In the genomic region with DNA sequence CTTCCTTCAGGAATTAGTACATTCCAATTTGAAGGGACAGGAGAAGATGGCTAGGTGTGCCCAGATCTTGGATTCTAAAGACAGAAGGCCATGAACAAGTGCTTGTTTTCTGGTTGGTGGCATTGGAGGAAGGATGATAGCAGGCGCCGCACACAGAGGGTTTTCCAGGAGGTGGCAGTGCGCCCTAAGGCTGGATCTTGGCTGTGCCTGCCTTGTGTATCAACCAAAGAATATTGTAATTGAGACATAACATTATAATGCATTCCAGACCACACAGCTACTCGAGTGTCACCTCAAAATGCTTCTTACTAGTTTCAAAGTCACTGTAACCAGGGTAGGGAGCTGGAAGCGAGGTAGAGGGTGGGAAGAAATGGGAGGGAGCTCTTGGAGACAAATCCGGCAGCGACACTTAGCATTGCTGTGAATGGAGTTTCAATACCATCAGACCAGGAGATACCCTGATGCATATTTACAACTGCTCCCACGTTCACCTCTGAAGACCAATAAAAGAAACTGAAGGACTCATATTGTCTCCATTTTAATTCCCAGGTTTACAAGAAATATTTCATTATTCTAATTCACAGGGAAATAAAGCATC, we compare ENCODE assay signal across 8 cellular contexts. TPM values are rescaled to one million over a fixed set of nuclear protein-coding genes. Genes with fewer than 3 reads are reported as not detected.
DNase-seq lines count a peak whose midpoint lies in the region; ATAC-seq and TF ChIP-seq lines count a peak whose summit lies in the region.
"Had no signal": no experiment of that assay in that cellular context is flagged by ENCODE, and none has a peak within 500 bp of the region (broad histone marks: within the 10 kb centered on the region; RNA-seq: fewer than 3 reads in every experiment).

No MANE protein-coding gene starts in this region.

- H3K4me2 ChIP-seq in mammary epithelial cell (ENCODE audit: insufficient read depth, low read depth, low read length) = no peak overlapping the region

- H3K9me3 Mint-ChIP-seq in immature natural killer cell = no peaks in the 10 kb centered on the region

- no peaks in the 10 kb centered on the region for H3K9me3 ChIP-seq in mammary epithelial cell (replicated peaks; ENCODE audit: insufficient read depth, low read length)

- H3K36me3 Mint-ChIP-seq in immature natural killer cell = peaks cover 0 to 4% (median 0%) of the 10 kb centered on the region in 3 donors
- H3K36me3 Mint-ChIP-seq: activated naive CD4-positive, alpha-beta T cell treated with anti-CD3 and anti-CD28 coated beads, Interleukin-2, amount 50 U/mL, for 72 hours had no signal

- in situ Hi-C loops in mammary epithelial cell (cut with MboI; ENCODE audit: low sequenced_read_pairs in 2 of 2) = loop anchor here in 1 of 2 donors (5.0 kb wide), 1 partner anchor 490 kb away; no protein-coding TSS in a partner anchor

- H3K79me2 ChIP-seq in mammary epithelial cell (ENCODE audit: insufficient read depth, low read length) = no peaks in the 10 kb centered on the region

- TF ChIP-seq CTCF in GM12874 (IDR thresholded peaks at IDR 0.05; ENCODE audit: insufficient read depth, low read depth, low read length) (peak; percentile 25; the same call in 1 of the 2 replicates), VCaP (conservative IDR thresholded peaks at IDR 0.05) (peak; percentile 95), mammary epithelial cell (conservative IDR thresholded peaks at IDR 0.05 in 1 of 2, IDR thresholded peaks at IDR 0.05 in 1 of 2; ENCODE audit: extremely low read depth in 1 of 2, insufficient read depth in 1 of 2, low read depth in 1 of 2, low read length in 2 of 2) (peak; percentile 90 to 92)

- H3K27ac Mint-ChIP-seq in immature natural killer cell = no peak overlapping the region
- H3K27ac Mint-ChIP-seq: activated naive CD4-positive, alpha-beta T cell treated with anti-CD3 and anti-CD28 coated beads, Interleukin-2, amount 50 U/mL, for 72 hours had no signal

- no peak for ATAC-seq in GM19324 (IDR thresholded peaks at IDR 0.05; ENCODE audit: low FRiP score, unreplicated experiment)

- H3K27me3 Mint-ChIP-seq in immature natural killer cell (ENCODE audit: low read depth in 3 of 3) = peaks cover 1 to 9% (median 5%) of the 10 kb centered on the region in 3 donors

- H4K20me1 ChIP-seq in mammary epithelial cell (ENCODE audit: insufficient read depth, low read length) = no peaks in the 10 kb centered on the region

- H2AFZ ChIP-seq in mammary epithelial cell (ENCODE audit: low read depth, low read length) = peak overlapping the region; percentile 3

- DNase-seq in NCI-H2081 (lab: John Stamatoyannopoulos, UW) (peak; percentile 81 to 85), mammary epithelial cell (peak; percentile 64), immature natural killer cell (peak in 2 of 3 donors; percentile 23 to 33)
- DNase-seq in stimulated activated CD4-positive, alpha-beta T cell treated with anti-CD3 and anti-CD28 coated beads, Interleukin-12 subunit alpha, Interleukin-12 subunit beta, amount 100 ng/mL, for 48 hours (ENCODE audit: low read depth in 2 of 3, low spot score in 1 of 3) = peak; percentile 32 to 44 (median 38)

- H3K36me3 ChIP-seq in mammary epithelial cell (ENCODE audit: insufficient read depth, low read length) = no peaks in the 10 kb centered on the region

- WGBS in mammary epithelial cell (ENCODE audit: low coverage, missing lambda C conversion rate) = 34% methylated on average over 8 of the region's 8 CpGs

- dilution Hi-C loops in mammary epithelial cell (cut with HindIII; ENCODE audit: low sequenced_read_pairs) = no loop called here

- no peak overlapping the region for H3K4me3 ChIP-seq in mammary epithelial cell (replicated peaks in 1 of 3; ENCODE audit: insufficient read depth in 1 of 3, low read depth in 2 of 3, low read length in 3 of 3)

- no peak overlapping the region for H3K9ac ChIP-seq in mammary epithelial cell (ENCODE audit: insufficient read depth, low read length)

- CTCF ChIA-PET in mammary epithelial cell (lab: Charles Lee; ENCODE audit: low non-redundant PET) = interaction anchor here (0.7 kb wide), 1 partner anchor 62 kb away, joined by 3 read pairs; no protein-coding TSS in a partner anchor

- no TSS peak for BruUV-seq in mammary epithelial cell (replicated peaks; lab: Mats Ljungman, UMichigan)

- intact Hi-C loops in mammary epithelial cell (cut with micrococcal nuclease) = loop anchor here (1.0 to 10.0 kb wide), 10 partner anchors 91 to 491 kb away; no protein-coding TSS in a partner anchor

- no peaks in the 10 kb centered on the region for H3K27me3 ChIP-seq in mammary epithelial cell (ENCODE audit: insufficient read depth, low read length)

- H3K4me1 ChIP-seq in mammary epithelial cell (ENCODE audit: insufficient read depth, low read length) = peaks cover 21% of the 10 kb centered on the region

- H3K4me1 Mint-ChIP-seq in immature natural killer cell = peaks cover 22 to 30% of the 10 kb centered on the region in 2 donors

- H3K4me3 Mint-ChIP-seq in immature natural killer cell = peak overlapping the region in 1 of 5 donors; percentile 15

- H3K27ac ChIP-seq in VCaP (peak overlapping the region; percentile 63), mammary epithelial cell (ENCODE audit: insufficient read depth, low read depth, low read length) (no peak overlapping the region)

RNA-seq across cellular contexts. Expression of a gene that starts 42.5 kb away (rescaled TPM):
- not detected for total RNA-seq in mammary epithelial cell
- polyA plus RNA-seq in mammary epithelial cell = not detected
- polyA minus RNA-seq in mammary epithelial cell = not detected
- not detected for polyA plus RNA-seq in immature natural killer cell
- total RNA-seq: activated naive CD4-positive, alpha-beta T cell treated with anti-CD3 and anti-CD28 coated beads, Interleukin-2, amount 50 U/mL, for 72 hours had no signal

Comparison
In these comparisons a context has a peak if more than half of its experiments do, and no peak if none do; other contexts are left out.
1. CTCF ChIP-seq: peak in every context shown above with its lines; median percentile 95 in VCaP; 91 in mammary epithelial cell; 25 in GM12874.
2. DNase-seq: peak in every context shown above with its lines; median percentile 83 in NCI-H2081; 64 in mammary epithelial cell; 38 in stimulated activated CD4-positive, alpha-beta T cell treated with anti-CD3 and anti-CD28 coated beads, Interleukin-12 subunit alpha, Interleukin-12 subunit beta, amount 100 ng/mL, for 48 hours; 28 in immature natural killer cell.